In the genomic region with DNA sequence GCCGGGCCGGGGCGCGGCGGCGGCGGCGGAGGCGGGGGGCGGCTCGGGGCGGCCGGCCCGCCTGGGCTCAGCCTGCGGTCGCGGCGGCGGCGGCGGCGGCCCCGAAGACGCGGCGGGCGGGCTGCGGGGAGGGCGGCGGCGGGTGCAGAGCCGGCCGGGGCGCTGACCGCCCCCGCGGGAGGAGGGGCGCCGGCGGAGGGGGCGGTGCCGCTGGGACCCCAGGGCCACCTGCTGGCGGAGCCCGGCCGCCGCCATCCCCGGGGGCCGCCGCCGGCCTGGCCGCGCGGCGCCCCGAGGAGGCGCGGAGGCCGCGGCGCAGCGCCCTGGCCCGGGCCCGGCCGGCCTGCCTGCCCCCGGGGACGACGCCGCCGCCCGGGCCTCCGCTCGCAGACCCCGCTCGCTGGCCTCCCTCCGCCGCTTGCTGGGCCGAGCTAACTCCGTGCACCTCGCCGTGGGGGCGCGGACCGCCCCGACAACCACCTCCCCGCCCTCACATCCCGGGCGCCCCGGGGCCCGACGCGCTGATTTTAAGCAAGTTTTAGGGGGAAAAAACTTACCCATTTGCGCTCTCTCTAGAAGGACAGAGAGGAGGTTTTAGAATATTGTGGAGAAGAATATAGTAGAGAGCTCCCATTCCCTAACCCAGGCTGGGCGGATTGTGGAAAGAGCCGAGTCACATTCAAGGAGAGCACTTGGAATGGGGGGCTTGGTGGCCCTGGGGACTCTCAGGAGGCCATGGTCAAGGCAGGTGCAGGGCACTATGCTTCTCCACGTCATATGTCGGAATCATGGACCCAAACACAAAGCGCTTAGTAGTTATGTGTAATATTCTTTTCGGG, we compare ENCODE assay signal across 1 cellular context.
TF ChIP-seq lines count a peak whose summit lies in the region.

A gene with protein sequence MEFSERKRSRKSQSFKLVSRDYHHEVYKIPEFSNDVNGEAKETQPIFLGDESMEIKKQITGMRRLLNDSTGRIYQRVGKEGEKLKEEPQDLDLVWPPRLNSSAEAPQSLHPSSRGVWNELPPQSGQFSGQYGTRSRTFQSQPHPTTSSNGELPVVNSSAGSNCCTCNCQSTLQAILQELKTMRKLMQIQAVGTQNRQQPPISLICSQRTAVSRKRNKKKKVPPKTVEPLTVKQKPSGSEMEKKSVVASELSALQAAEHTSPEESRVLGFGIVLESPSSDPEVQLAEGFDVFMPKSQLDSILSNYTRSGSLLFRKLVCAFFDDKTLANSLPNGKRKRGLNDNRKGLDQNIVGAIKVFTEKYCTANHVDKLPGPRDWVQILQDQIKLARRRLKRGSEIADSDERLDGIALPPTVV (minus strand): TSS at position 140 of the 839 bp plus-strand sequence. CDS start 481 bp downstream, outside the sequence.

TF ChIP-seq in HepG2, 621 proteins besides CTCF, POLR2A, EP300 and RAD21 (continued from another document and continues in another):
- TF ChIP-seq ASH2L (IDR thresholded peaks at IDR 0.05; ENCODE audit: insufficient read length, low read depth, low read length) = peak; percentile 27
- TF ChIP-seq, protein P1, sequence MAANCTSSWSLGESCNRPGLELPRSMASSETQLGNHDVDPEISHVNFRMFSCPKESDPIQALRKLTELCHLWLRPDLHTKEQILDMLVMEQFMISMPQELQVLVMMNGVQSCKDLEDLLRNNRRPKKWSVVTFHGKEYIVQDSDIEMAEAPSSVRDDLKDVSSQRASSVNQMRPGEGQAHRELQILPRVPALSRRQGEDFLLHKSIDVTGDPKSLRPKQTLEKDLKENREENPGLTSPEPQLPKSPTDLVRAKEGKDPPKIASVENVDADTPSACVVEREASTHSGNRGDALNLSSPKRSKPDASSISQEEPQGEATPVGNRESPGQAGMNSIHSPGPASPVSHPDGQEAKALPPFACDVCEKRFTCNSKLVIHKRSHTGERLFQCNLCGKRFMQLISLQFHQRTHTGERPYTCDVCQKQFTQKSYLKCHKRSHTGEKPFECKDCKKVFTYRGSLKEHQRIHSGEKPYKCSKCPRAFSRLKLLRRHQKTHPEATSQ (CRISPR knock-in tag; IDR thresholded peaks at IDR 0.05; ENCODE audit: borderline replicate concordance) = no peak
- TF ChIP-seq, protein P2, sequence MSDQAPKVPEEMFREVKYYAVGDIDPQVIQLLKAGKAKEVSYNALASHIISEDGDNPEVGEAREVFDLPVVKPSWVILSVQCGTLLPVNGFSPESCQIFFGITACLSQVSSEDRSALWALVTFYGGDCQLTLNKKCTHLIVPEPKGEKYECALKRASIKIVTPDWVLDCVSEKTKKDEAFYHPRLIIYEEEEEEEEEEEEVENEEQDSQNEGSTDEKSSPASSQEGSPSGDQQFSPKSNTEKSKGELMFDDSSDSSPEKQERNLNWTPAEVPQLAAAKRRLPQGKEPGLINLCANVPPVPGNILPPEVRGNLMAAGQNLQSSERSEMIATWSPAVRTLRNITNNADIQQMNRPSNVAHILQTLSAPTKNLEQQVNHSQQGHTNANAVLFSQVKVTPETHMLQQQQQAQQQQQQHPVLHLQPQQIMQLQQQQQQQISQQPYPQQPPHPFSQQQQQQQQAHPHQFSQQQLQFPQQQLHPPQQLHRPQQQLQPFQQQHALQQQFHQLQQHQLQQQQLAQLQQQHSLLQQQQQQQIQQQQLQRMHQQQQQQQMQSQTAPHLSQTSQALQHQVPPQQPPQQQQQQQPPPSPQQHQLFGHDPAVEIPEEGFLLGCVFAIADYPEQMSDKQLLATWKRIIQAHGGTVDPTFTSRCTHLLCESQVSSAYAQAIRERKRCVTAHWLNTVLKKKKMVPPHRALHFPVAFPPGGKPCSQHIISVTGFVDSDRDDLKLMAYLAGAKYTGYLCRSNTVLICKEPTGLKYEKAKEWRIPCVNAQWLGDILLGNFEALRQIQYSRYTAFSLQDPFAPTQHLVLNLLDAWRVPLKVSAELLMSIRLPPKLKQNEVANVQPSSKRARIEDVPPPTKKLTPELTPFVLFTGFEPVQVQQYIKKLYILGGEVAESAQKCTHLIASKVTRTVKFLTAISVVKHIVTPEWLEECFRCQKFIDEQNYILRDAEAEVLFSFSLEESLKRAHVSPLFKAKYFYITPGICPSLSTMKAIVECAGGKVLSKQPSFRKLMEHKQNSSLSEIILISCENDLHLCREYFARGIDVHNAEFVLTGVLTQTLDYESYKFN (CRISPR knock-in tag; conservative IDR thresholded peaks at IDR 0.05) = no peak
- TF ChIP-seq MED8 (CRISPR knock-in tag; IDR thresholded peaks at IDR 0.05; ENCODE audit: insufficient replicate concordance) = no peak
- TF ChIP-seq FOXK2 (IDR thresholded peaks at IDR 0.05) = no peak
- TF ChIP-seq, protein P3, sequence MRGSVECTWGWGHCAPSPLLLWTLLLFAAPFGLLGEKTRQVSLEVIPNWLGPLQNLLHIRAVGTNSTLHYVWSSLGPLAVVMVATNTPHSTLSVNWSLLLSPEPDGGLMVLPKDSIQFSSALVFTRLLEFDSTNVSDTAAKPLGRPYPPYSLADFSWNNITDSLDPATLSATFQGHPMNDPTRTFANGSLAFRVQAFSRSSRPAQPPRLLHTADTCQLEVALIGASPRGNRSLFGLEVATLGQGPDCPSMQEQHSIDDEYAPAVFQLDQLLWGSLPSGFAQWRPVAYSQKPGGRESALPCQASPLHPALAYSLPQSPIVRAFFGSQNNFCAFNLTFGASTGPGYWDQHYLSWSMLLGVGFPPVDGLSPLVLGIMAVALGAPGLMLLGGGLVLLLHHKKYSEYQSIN (CRISPR knock-in tag; IDR thresholded peaks at IDR 0.05; ENCODE audit: borderline replicate concordance) = no peak
- no peak for TF ChIP-seq ZNF367 (CRISPR knock-in tag; IDR thresholded peaks at IDR 0.05; ENCODE audit: borderline replicate concordance)
- TF ChIP-seq, protein P4, sequence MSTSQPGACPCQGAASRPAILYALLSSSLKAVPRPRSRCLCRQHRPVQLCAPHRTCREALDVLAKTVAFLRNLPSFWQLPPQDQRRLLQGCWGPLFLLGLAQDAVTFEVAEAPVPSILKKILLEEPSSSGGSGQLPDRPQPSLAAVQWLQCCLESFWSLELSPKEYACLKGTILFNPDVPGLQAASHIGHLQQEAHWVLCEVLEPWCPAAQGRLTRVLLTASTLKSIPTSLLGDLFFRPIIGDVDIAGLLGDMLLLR (CRISPR knock-in tag; IDR thresholded peaks at IDR 0.05) = no peak
- no peak for TF ChIP-seq ZNF678 (CRISPR knock-in tag; IDR thresholded peaks at IDR 0.05)
- TF ChIP-seq PHF5A (CRISPR knock-in tag; IDR thresholded peaks at IDR 0.05; ENCODE audit: low read depth, unreplicated experiment) = no peak
- no peak for TF ChIP-seq NAIF1 (CRISPR knock-in tag; IDR thresholded peaks at IDR 0.05; ENCODE audit: borderline replicate concordance)
- no peak for TF ChIP-seq ZNF749 (CRISPR knock-in tag; IDR thresholded peaks at IDR 0.05; ENCODE audit: borderline replicate concordance)
- TF ChIP-seq, protein P5, sequence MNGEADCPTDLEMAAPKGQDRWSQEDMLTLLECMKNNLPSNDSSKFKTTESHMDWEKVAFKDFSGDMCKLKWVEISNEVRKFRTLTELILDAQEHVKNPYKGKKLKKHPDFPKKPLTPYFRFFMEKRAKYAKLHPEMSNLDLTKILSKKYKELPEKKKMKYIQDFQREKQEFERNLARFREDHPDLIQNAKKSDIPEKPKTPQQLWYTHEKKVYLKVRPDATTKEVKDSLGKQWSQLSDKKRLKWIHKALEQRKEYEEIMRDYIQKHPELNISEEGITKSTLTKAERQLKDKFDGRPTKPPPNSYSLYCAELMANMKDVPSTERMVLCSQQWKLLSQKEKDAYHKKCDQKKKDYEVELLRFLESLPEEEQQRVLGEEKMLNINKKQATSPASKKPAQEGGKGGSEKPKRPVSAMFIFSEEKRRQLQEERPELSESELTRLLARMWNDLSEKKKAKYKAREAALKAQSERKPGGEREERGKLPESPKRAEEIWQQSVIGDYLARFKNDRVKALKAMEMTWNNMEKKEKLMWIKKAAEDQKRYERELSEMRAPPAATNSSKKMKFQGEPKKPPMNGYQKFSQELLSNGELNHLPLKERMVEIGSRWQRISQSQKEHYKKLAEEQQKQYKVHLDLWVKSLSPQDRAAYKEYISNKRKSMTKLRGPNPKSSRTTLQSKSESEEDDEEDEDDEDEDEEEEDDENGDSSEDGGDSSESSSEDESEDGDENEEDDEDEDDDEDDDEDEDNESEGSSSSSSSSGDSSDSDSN (CRISPR knock-in tag; IDR thresholded peaks at IDR 0.05) = peak; percentile 68; the same call in 1 of the 2 replicates
- TF ChIP-seq SAP130 (CRISPR knock-in tag; IDR thresholded peaks at IDR 0.05; ENCODE audit: low read depth) = no peak
- peak; percentile 65 for TF ChIP-seq ZFY (CRISPR knock-in tag; IDR thresholded peaks at IDR 0.05)
- TF ChIP-seq RARG (CRISPR knock-in tag; IDR thresholded peaks at IDR 0.05; ENCODE audit: low read depth) = no peak
- TF ChIP-seq, protein P6, sequence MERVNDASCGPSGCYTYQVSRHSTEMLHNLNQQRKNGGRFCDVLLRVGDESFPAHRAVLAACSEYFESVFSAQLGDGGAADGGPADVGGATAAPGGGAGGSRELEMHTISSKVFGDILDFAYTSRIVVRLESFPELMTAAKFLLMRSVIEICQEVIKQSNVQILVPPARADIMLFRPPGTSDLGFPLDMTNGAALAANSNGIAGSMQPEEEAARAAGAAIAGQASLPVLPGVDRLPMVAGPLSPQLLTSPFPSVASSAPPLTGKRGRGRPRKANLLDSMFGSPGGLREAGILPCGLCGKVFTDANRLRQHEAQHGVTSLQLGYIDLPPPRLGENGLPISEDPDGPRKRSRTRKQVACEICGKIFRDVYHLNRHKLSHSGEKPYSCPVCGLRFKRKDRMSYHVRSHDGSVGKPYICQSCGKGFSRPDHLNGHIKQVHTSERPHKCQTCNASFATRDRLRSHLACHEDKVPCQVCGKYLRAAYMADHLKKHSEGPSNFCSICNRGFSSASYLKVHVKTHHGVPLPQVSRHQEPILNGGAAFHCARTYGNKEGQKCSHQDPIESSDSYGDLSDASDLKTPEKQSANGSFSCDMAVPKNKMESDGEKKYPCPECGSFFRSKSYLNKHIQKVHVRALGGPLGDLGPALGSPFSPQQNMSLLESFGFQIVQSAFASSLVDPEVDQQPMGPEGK (CRISPR knock-in tag; IDR thresholded peaks at IDR 0.05) = peak; percentile 35; the same call in 1 of the 2 replicates
- TF ChIP-seq CCDC6 (CRISPR knock-in tag; IDR thresholded peaks at IDR 0.05) = no peak
- TF ChIP-seq IKZF1 (IDR thresholded peaks at IDR 0.05) = no peak
- TF ChIP-seq ZNF569 (CRISPR knock-in tag; IDR thresholded peaks at IDR 0.05; ENCODE audit: borderline replicate concordance) = no peak
- TF ChIP-seq SAFB2 (CRISPR knock-in tag; IDR thresholded peaks at IDR 0.05; ENCODE audit: borderline replicate concordance, low read depth) = no peak
- no peak for TF ChIP-seq THYN1 (CRISPR knock-in tag; IDR thresholded peaks at IDR 0.05; ENCODE audit: borderline replicate concordance, low read depth)
- TF ChIP-seq, protein P7, sequence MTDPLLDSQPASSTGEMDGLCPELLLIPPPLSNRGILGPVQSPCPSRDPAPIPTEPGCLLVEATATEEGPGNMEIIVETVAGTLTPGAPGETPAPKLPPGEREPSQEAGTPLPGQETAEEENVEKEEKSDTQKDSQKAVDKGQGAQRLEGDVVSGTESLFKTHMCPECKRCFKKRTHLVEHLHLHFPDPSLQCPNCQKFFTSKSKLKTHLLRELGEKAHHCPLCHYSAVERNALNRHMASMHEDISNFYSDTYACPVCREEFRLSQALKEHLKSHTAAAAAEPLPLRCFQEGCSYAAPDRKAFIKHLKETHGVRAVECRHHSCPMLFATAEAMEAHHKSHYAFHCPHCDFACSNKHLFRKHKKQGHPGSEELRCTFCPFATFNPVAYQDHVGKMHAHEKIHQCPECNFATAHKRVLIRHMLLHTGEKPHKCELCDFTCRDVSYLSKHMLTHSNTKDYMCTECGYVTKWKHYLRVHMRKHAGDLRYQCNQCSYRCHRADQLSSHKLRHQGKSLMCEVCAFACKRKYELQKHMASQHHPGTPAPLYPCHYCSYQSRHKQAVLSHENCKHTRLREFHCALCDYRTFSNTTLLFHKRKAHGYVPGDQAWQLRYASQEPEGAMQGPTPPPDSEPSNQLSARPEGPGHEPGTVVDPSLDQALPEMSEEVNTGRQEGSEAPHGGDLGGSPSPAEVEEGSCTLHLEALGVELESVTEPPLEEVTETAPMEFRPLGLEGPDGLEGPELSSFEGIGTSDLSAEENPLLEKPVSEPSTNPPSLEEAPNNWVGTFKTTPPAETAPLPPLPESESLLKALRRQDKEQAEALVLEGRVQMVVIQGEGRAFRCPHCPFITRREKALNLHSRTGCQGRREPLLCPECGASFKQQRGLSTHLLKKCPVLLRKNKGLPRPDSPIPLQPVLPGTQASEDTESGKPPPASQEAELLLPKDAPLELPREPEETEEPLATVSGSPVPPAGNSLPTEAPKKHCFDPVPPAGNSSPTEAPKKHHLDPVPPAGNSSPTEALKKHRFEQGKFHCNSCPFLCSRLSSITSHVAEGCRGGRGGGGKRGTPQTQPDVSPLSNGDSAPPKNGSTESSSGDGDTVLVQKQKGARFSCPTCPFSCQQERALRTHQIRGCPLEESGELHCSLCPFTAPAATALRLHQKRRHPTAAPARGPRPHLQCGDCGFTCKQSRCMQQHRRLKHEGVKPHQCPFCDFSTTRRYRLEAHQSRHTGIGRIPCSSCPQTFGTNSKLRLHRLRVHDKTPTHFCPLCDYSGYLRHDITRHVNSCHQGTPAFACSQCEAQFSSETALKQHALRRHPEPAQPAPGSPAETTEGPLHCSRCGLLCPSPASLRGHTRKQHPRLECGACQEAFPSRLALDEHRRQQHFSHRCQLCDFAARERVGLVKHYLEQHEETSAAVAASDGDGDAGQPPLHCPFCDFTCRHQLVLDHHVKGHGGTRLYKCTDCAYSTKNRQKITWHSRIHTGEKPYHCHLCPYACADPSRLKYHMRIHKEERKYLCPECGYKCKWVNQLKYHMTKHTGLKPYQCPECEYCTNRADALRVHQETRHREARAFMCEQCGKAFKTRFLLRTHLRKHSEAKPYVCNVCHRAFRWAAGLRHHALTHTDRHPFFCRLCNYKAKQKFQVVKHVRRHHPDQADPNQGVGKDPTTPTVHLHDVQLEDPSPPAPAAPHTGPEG (CRISPR knock-in tag; IDR thresholded peaks at IDR 0.05) = no peak
- TF ChIP-seq TCF7L2 (IDR thresholded peaks at IDR 0.05; ENCODE audit: low read depth, low read length) = no peak
- TF ChIP-seq HIVEP1 (CRISPR knock-in tag; IDR thresholded peaks at IDR 0.05) = 0 out of 2 replicates have a peak, but pooled peaks have one; percentile 27
- no peak for TF ChIP-seq KLF16 (CRISPR knock-in tag; IDR thresholded peaks at IDR 0.05)
